ENCODE assay signal across 1 cellular context in the genomic region with DNA sequence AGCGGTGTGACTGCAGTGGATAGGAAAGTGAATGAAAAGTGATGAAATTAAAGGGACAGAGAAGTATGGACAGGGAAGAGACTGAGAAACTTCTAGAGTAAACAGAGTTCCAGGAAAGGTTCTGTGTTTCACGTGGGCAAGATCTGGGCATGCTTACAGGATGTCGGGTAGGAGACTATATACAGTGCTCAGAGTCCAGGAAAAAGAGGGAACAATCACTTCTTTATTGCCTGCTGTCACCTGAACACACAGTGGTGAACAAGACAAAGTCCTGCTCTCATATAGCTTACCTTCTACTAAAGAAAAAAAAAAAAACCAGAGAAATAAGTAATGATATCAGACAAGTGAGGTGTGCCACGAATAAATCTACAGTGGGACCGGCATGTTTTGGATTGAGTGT.
TF ChIP-seq lines count a peak whose summit lies in the region.

No MANE protein-coding gene starts in this region.

TF ChIP-seq in SK-N-SH treated with all-trans-retinoic acid at 6 μM for 48 hours, 23 proteins besides CTCF, POLR2A, EP300 and RAD21 (continued from another document):
- TF ChIP-seq, protein P1, sequence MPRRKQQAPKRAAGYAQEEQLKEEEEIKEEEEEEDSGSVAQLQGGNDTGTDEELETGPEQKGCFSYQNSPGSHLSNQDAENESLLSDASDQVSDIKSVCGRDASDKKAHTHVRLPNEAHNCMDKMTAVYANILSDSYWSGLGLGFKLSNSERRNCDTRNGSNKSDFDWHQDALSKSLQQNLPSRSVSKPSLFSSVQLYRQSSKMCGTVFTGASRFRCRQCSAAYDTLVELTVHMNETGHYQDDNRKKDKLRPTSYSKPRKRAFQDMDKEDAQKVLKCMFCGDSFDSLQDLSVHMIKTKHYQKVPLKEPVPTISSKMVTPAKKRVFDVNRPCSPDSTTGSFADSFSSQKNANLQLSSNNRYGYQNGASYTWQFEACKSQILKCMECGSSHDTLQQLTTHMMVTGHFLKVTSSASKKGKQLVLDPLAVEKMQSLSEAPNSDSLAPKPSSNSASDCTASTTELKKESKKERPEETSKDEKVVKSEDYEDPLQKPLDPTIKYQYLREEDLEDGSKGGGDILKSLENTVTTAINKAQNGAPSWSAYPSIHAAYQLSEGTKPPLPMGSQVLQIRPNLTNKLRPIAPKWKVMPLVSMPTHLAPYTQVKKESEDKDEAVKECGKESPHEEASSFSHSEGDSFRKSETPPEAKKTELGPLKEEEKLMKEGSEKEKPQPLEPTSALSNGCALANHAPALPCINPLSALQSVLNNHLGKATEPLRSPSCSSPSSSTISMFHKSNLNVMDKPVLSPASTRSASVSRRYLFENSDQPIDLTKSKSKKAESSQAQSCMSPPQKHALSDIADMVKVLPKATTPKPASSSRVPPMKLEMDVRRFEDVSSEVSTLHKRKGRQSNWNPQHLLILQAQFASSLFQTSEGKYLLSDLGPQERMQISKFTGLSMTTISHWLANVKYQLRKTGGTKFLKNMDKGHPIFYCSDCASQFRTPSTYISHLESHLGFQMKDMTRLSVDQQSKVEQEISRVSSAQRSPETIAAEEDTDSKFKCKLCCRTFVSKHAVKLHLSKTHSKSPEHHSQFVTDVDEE (CRISPR knock-in tag; IDR thresholded peaks at IDR 0.05): no peak
- no peak for TF ChIP-seq RARB (CRISPR knock-in tag; IDR thresholded peaks at IDR 0.05)
- TF ChIP-seq TCF4 (CRISPR knock-in tag; IDR thresholded peaks at IDR 0.05; ENCODE audit: borderline replicate concordance): no peak
- TF ChIP-seq, protein P2, sequence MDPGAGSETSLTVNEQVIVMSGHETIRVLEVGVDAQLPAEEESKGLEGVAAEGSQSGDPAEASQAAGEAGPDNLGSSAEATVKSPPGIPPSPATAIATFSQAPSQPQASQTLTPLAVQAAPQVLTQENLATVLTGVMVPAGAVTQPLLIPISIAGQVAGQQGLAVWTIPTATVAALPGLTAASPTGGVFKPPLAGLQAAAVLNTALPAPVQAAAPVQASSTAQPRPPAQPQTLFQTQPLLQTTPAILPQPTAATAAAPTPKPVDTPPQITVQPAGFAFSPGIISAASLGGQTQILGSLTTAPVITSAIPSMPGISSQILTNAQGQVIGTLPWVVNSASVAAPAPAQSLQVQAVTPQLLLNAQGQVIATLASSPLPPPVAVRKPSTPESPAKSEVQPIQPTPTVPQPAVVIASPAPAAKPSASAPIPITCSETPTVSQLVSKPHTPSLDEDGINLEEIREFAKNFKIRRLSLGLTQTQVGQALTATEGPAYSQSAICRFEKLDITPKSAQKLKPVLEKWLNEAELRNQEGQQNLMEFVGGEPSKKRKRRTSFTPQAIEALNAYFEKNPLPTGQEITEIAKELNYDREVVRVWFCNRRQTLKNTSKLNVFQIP (CRISPR knock-in tag; IDR thresholded peaks at IDR 0.05; ENCODE audit: borderline replicate concordance, low read depth): no peak
- no peak for TF ChIP-seq ZNF8 (CRISPR knock-in tag; IDR thresholded peaks at IDR 0.05)
- no peak for TF ChIP-seq ESRRG (CRISPR knock-in tag; IDR thresholded peaks at IDR 0.05)
- no peak for TF ChIP-seq TOX (CRISPR knock-in tag; IDR thresholded peaks at IDR 0.05; ENCODE audit: borderline replicate concordance)
- no peak for TF ChIP-seq ISL1 (CRISPR knock-in tag; IDR thresholded peaks at IDR 0.05)
- no peak for TF ChIP-seq ZFP30 (CRISPR knock-in tag; IDR thresholded peaks at IDR 0.05)
- TF ChIP-seq, protein P3, sequence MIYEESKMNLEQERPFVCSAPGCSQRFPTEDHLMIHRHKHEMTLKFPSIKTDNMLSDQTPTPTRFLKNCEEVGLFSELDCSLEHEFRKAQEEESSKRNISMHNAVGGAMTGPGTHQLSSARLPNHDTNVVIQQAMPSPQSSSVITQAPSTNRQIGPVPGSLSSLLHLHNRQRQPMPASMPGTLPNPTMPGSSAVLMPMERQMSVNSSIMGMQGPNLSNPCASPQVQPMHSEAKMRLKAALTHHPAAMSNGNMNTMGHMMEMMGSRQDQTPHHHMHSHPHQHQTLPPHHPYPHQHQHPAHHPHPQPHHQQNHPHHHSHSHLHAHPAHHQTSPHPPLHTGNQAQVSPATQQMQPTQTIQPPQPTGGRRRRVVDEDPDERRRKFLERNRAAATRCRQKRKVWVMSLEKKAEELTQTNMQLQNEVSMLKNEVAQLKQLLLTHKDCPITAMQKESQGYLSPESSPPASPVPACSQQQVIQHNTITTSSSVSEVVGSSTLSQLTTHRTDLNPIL (CRISPR knock-in tag; IDR thresholded peaks at IDR 0.05; ENCODE audit: low read depth): no peak
- TF ChIP-seq BACH2 (CRISPR knock-in tag; IDR thresholded peaks at IDR 0.05; ENCODE audit: borderline replicate concordance): no peak
- no peak for TF ChIP-seq OSR1 (CRISPR knock-in tag; IDR thresholded peaks at IDR 0.05)
- TF ChIP-seq, protein P4, sequence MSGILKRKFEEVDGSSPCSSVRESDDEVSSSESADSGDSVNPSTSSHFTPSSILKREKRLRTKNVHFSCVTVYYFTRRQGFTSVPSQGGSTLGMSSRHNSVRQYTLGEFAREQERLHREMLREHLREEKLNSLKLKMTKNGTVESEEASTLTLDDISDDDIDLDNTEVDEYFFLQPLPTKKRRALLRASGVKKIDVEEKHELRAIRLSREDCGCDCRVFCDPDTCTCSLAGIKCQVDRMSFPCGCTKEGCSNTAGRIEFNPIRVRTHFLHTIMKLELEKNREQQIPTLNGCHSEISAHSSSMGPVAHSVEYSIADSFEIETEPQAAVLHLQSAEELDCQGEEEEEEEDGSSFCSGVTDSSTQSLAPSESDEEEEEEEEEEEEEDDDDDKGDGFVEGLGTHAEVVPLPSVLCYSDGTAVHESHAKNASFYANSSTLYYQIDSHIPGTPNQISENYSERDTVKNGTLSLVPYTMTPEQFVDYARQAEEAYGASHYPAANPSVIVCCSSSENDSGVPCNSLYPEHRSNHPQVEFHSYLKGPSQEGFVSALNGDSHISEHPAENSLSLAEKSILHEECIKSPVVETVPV (CRISPR knock-in tag; IDR thresholded peaks at IDR 0.05): no peak
- TF ChIP-seq, protein P5, sequence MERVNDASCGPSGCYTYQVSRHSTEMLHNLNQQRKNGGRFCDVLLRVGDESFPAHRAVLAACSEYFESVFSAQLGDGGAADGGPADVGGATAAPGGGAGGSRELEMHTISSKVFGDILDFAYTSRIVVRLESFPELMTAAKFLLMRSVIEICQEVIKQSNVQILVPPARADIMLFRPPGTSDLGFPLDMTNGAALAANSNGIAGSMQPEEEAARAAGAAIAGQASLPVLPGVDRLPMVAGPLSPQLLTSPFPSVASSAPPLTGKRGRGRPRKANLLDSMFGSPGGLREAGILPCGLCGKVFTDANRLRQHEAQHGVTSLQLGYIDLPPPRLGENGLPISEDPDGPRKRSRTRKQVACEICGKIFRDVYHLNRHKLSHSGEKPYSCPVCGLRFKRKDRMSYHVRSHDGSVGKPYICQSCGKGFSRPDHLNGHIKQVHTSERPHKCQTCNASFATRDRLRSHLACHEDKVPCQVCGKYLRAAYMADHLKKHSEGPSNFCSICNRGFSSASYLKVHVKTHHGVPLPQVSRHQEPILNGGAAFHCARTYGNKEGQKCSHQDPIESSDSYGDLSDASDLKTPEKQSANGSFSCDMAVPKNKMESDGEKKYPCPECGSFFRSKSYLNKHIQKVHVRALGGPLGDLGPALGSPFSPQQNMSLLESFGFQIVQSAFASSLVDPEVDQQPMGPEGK (CRISPR knock-in tag; IDR thresholded peaks at IDR 0.05; ENCODE audit: borderline replicate concordance): no peak
- no peak for TF ChIP-seq ZNF565 (CRISPR knock-in tag; conservative IDR thresholded peaks at IDR 0.05; ENCODE audit: low read depth)
